In genomic region chr5:166716856-166717492, GRCh38 we compare ENCODE assay signal across 19 cellular contexts.
"Had no signal": no experiment of that assay in that cellular context is flagged by ENCODE, and none has a peak within 500 bp of the region (broad histone marks: within the 10 kb centered on the region; RNA-seq: fewer than 3 reads in every experiment).

No MANE protein-coding gene starts in this region.

- H3K27me3 ChIP-seq: gastrocnemius medialis, heart left ventricle, tibial nerve had no signal

- DNase-seq: activated CD4-positive, alpha-beta T cell treated with anti-CD3 and anti-CD28 coated beads for 1 hour; activated CD4-positive, alpha-beta T cell treated with anti-CD3 and anti-CD28 coated beads, Interleukin-2, amount 50 U/mL, for 48 hours; activated CD8-positive, alpha-beta memory T cell treated with anti-CD3 and anti-CD28 coated beads, Interleukin-2, amount 10 ng/mL, durations not matched to agents 7 days and 5 days; activated naive CD4-positive, alpha-beta T cell treated with anti-CD3 and anti-CD28 coated beads, Interleukin-2, amount 10 ng/mL, durations not matched to agents 7 days and 5 days; activated T-cell treated with anti-CD3 and anti-CD28 coated beads, Interleukin-2, amount 50 U/mL, for 24 hours; gastrocnemius medialis; heart left ventricle; left colon; naive thymus-derived CD8-positive, alpha-beta T cell; retina; stimulated activated CD4-positive, alpha-beta T cell treated with anti-CD3 and anti-CD28 coated beads, Interleukin-15, amount 100 ng/mL, for 24 hours; stimulated activated CD4-positive, alpha-beta T cell treated with anti-CD3 and anti-CD28 coated beads, Interleukin-4, amount 100 ng/mL, for 1 hour; stimulated activated naive CD4-positive, alpha-beta T cell had no signal

- H3K4me1 ChIP-seq: gastrocnemius medialis, tibial nerve had no signal

- FAIRE-seq: astrocyte, bronchial epithelial cell had no signal

- H3K36me3 ChIP-seq: gastrocnemius medialis, heart left ventricle, tibial nerve had no signal

- H3K27ac ChIP-seq: epithelial cell of prostate, gastrocnemius medialis, heart left ventricle, skin epidermis, tibial nerve, VCaP had no signal

- H3K4me3 ChIP-seq: gastrocnemius medialis, heart left ventricle, skin epidermis, tibial nerve had no signal

- ATAC-seq: activated CD8-positive, alpha-beta memory T cell treated with anti-CD3 and anti-CD28 coated beads, Interleukin-2, amount 10 ng/mL, durations not matched to agents 7 days and 5 days; gastrocnemius medialis; heart left ventricle; left colon; naive thymus-derived CD8-positive, alpha-beta T cell had no signal

- H3K9me3 ChIP-seq: gastrocnemius medialis, heart left ventricle had no signal
